ENCODE assay signal across 23 cellular contexts in genomic region chr7:106256137-106256536, GRCh38. TPM values are rescaled to one million over a fixed set of nuclear protein-coding genes. Genes with fewer than 3 reads are reported as not detected.
DNase-seq lines count a peak whose midpoint lies in the region; ATAC-seq, FAIRE-seq and TF ChIP-seq lines count a peak whose summit lies in the region.
"Had no signal": no experiment of that assay in that cellular context is flagged by ENCODE, and none has a peak within 500 bp of the region (broad histone marks: within the 10 kb centered on the region; RNA-seq: fewer than 3 reads in every experiment).

No MANE protein-coding gene starts in this region.

- H3K9ac ChIP-seq in GM12878 (ENCODE audit: control insufficient read depth, insufficient read depth, low read length) = no peak overlapping the region
- H3K9ac ChIP-seq: GM23248 had no signal

- TF ChIP-seq CTCF in MCF 10A (IDR thresholded peaks at IDR 0.05; ENCODE audit: unreplicated experiment) (no peak), breast epithelium (IDR thresholded peaks at IDR 0.05) (no peak), GM12878 (IDR thresholded peaks at IDR 0.05 in 2 of 3, conservative IDR thresholded peaks at IDR 0.05 in 1 of 3; ENCODE audit: control insufficient read depth in 2 of 3, extremely low read depth in 1 of 3, insufficient read depth in 1 of 3, low read depth in 3 of 3, low read length in 3 of 3) (no peak), pancreas (IDR thresholded peaks at IDR 0.05) (no peak)

- intact Hi-C loops in activated CD4-positive, alpha-beta memory T cell treated with anti-CD3 and anti-CD28 coated beads for 36 hours (cut with micrococcal nuclease) = no loop called here
- intact Hi-C loops in MCF 10A (cut with micrococcal nuclease) (no loop called here), breast epithelium (cut with DNase I; ENCODE audit: low total_unique reads) (no loop called here), GM12878 (cut with micrococcal nuclease; ENCODE audit: unreplicated experiment) (loop anchor here (5.0 kb wide), 1 partner anchor 74 kb away; no protein-coding TSS in a partner anchor), pancreas (cut with DNase I) (no loop called here)

- no peaks in the 10 kb centered on the region for H3K27me3 ChIP-seq in breast epithelium
- H3K27me3 ChIP-seq in GM12878 (replicated peaks in 1 of 2; ENCODE audit: control insufficient read depth in 2 of 2, insufficient read depth in 2 of 2, low read length in 1 of 2) = no peaks in the 10 kb centered on the region
- no peaks in the 10 kb centered on the region for H3K27me3 ChIP-seq in pancreas

- H3K27ac ChIP-seq in breast epithelium = no peak overlapping the region
- H3K27ac ChIP-seq in GM12878 (ENCODE audit: control insufficient read depth, insufficient read depth) = peak overlapping the region; percentile 23; the same call in 1 of the 2 replicates
- no peak overlapping the region for H3K27ac ChIP-seq in pancreas
- H3K27ac ChIP-seq: GM23248 had no signal

- TF ChIP-seq POLR2A in breast epithelium (IDR thresholded peaks at IDR 0.05) (no peak), GM12878 (IDR thresholded peaks at IDR 0.05; ENCODE audit: low read depth, low read length) (no peak)

- H3K4me1 Mint-ChIP-seq in activated CD4-positive, alpha-beta memory T cell treated with anti-CD3 and anti-CD28 coated beads for 36 hours (ENCODE audit: low read depth) = peaks cover 67% of the 10 kb centered on the region
- peaks cover 43% of the 10 kb centered on the region for H3K4me1 Mint-ChIP-seq in activated CD4-positive, alpha-beta memory T cell treated with anti-CD3 and anti-CD28 coated beads, Interleukin-2, amount 10 ng/mL, durations not matched to agents 7 days and 5 days
- H3K4me1 Mint-ChIP-seq in MCF 10A (ENCODE audit: insufficient read depth, unreplicated experiment) = no peaks in the 10 kb centered on the region

- H3K4me3 Mint-ChIP-seq in activated CD4-positive, alpha-beta memory T cell treated with anti-CD3 and anti-CD28 coated beads for 36 hours = no peak overlapping the region
- H3K4me3 Mint-ChIP-seq in activated CD4-positive, alpha-beta memory T cell treated with anti-CD3 and anti-CD28 coated beads, Interleukin-2, amount 10 ng/mL, durations not matched to agents 7 days and 5 days = no peak overlapping the region
- no peak overlapping the region for H3K4me3 Mint-ChIP-seq in MCF 10A (ENCODE audit: unreplicated experiment)
- H3K4me3 Mint-ChIP-seq: B cell had no signal

- H3K4me3 ChIP-seq in breast epithelium = no peak overlapping the region
- no peak overlapping the region for H3K4me3 ChIP-seq in GM12878
- no peak overlapping the region for H3K4me3 ChIP-seq in pancreas
- H3K4me3 ChIP-seq: GM23248, HAP-1, K562 had no signal

- no peaks in the 10 kb centered on the region for H4K20me1 ChIP-seq in GM12878 (ENCODE audit: control insufficient read depth, insufficient read depth)

- CTCF ChIA-PET in activated CD4-positive, alpha-beta memory T cell treated with anti-CD3 and anti-CD28 coated beads for 36 hours (lab: Charles Lee) = no interaction called here
- CTCF ChIA-PET in activated CD4-positive, alpha-beta memory T cell treated with anti-CD3 and anti-CD28 coated beads, Interleukin-2, amount 10 ng/mL, durations not matched to agents 7 days and 5 days (lab: Charles Lee) = no interaction called here
- CTCF ChIA-PET in MCF 10A (lab: Yijun Ruan, JAX) = interaction anchor here (0.9 kb wide), 1 partner anchor 14 kb away, joined by 3 read pairs; no protein-coding TSS in a partner anchor
- CTCF ChIA-PET in GM12878 (lab: Yijun Ruan, JAX) = no interaction called here

- RAD21 ChIA-PET in GM12878 (lab: Charles Lee; ENCODE audit: unreplicated experiment) = no interaction called here

- H3K4me1 ChIP-seq in breast epithelium = no peaks in the 10 kb centered on the region
- H3K4me1 ChIP-seq in GM12878 (ENCODE audit: control insufficient read depth, insufficient read depth, low read length) = peaks cover 24% of the 10 kb centered on the region
- peaks cover 0 to 15% (median 5%) of the 10 kb centered on the region in 3 donors for H3K4me1 ChIP-seq in pancreas

- ATAC-seq in GM12878 (peak; percentile 34), pancreas (peak; percentile 42 to 73 (median 66)), HG02884 (IDR thresholded peaks at IDR 0.05; ENCODE audit: unreplicated experiment) (no peak)
- ATAC-seq: K562 had no signal

- H3K27me3 Mint-ChIP-seq in activated CD4-positive, alpha-beta memory T cell treated with anti-CD3 and anti-CD28 coated beads for 36 hours = no peaks in the 10 kb centered on the region
- H3K27me3 Mint-ChIP-seq in activated CD4-positive, alpha-beta memory T cell treated with anti-CD3 and anti-CD28 coated beads, Interleukin-2, amount 10 ng/mL, durations not matched to agents 7 days and 5 days = no peaks in the 10 kb centered on the region
- H3K27me3 Mint-ChIP-seq in MCF 10A (ENCODE audit: insufficient read depth, unreplicated experiment) = no peaks in the 10 kb centered on the region
- H3K27me3 Mint-ChIP-seq: B cell had no signal

- no peak; a peak in 1 of 4 replicates for TF ChIP-seq EP300 in GM12878 (IDR thresholded peaks at IDR 0.05; ENCODE audit: borderline replicate concordance in 1 of 2, control insufficient read depth in 1 of 2, low read depth in 2 of 2, low read length in 2 of 2)

- no TSS peak for BruUV-seq in MCF 10A (replicated peaks; lab: Mats Ljungman, UMichigan)
- BruUV-seq in GM12878 (replicated peaks; lab: Mats Ljungman, UMichigan) = no TSS peak

- no peak for DNase-seq in activated CD4-positive, alpha-beta memory T cell treated with anti-CD3 and anti-CD28 coated beads for 36 hours
- DNase-seq in activated CD4-positive, alpha-beta memory T cell treated with anti-CD3 and anti-CD28 coated beads, Interleukin-2, amount 10 ng/mL, durations not matched to agents 7 days and 5 days = no peak
- DNase-seq in MCF 10A (ENCODE audit: unreplicated experiment) (no peak), breast epithelium (ENCODE audit: low spot score in 2 of 2) (no peak), GM12878 (ENCODE audit: low read depth, low spot score) (no peak), pancreas (no peak)
- no peak for DNase-seq in stimulated activated CD4-positive, alpha-beta T cell treated with anti-CD3 and anti-CD28 coated beads, Interleukin-4, amount 100 ng/mL, for 1 hour
- DNase-seq: 8988T, DMS 273 treated with DMSO at 0.1 percent for 48 hours, DND-41, GM23248, MV-4-11, NCI-H1417, NCI-H187, NCI-H2107, NCI-H510A, NCI-H774, OCI-M1, Right ventricle myocardium superior had no signal

- no peak overlapping the region for H2AFZ ChIP-seq in GM12878 (ENCODE audit: control insufficient read depth, low read depth, low read length)
- H2AFZ ChIP-seq: GM23248 had no signal

- H3K9me3 ChIP-seq in breast epithelium = no peaks in the 10 kb centered on the region
- no peaks in the 10 kb centered on the region for H3K9me3 ChIP-seq in GM12878 (replicated peaks; ENCODE audit: control insufficient read depth, insufficient read depth, low read length)
- H3K9me3 ChIP-seq in pancreas = no peaks in the 10 kb centered on the region
- H3K9me3 ChIP-seq: HAP-1 had no signal

- H3K9me3 Mint-ChIP-seq in activated CD4-positive, alpha-beta memory T cell treated with anti-CD3 and anti-CD28 coated beads for 36 hours = no peaks in the 10 kb centered on the region
- no peaks in the 10 kb centered on the region for H3K9me3 Mint-ChIP-seq in activated CD4-positive, alpha-beta memory T cell treated with anti-CD3 and anti-CD28 coated beads, Interleukin-2, amount 10 ng/mL, durations not matched to agents 7 days and 5 days
- no peaks in the 10 kb centered on the region for H3K9me3 Mint-ChIP-seq in MCF 10A (ENCODE audit: unreplicated experiment)

- no peak for TF ChIP-seq RAD21 in GM12878 (IDR thresholded peaks at IDR 0.05; ENCODE audit: insufficient read depth, low read depth, low read length)

- peaks cover 1% of the 10 kb centered on the region for H3K79me2 ChIP-seq in GM12878 (ENCODE audit: control insufficient read depth, insufficient read depth, low read length)

- no peak for FAIRE-seq in GM12878 (lab: Jason Lieb, UNC)
- FAIRE-seq in pancreas (lab: Jason Lieb, UNC) = no peak
- FAIRE-seq: K562 had no signal

- H3K36me3 ChIP-seq in breast epithelium (no peaks in the 10 kb centered on the region), GM12878 (ENCODE audit: control insufficient read depth in 2 of 2, insufficient read depth in 2 of 2, low read length in 1 of 2) (peaks cover 12 to 26% of the 10 kb centered on the region in 2 experiments), pancreas (peaks cover 0 to 38% (median 22%) of the 10 kb centered on the region in 3 donors)

- peak overlapping the region; percentile 68 for H3K27ac Mint-ChIP-seq in activated CD4-positive, alpha-beta memory T cell treated with anti-CD3 and anti-CD28 coated beads for 36 hours
- no peak overlapping the region for H3K27ac Mint-ChIP-seq in activated CD4-positive, alpha-beta memory T cell treated with anti-CD3 and anti-CD28 coated beads, Interleukin-2, amount 10 ng/mL, durations not matched to agents 7 days and 5 days
- peak overlapping the region; percentile 9 for H3K27ac Mint-ChIP-seq in MCF 10A (ENCODE audit: low read depth, unreplicated experiment)
- H3K27ac Mint-ChIP-seq: B cell had no signal

- POLR2A ChIA-PET in activated CD4-positive, alpha-beta memory T cell treated with anti-CD3 and anti-CD28 coated beads for 36 hours (lab: Charles Lee) = interaction anchor here (1.4 kb wide), 1 partner anchor 14 kb away, joined by 3 read pairs; no protein-coding TSS in a partner anchor
- POLR2A ChIA-PET in activated CD4-positive, alpha-beta memory T cell treated with anti-CD3 and anti-CD28 coated beads, Interleukin-2, amount 10 ng/mL, durations not matched to agents 7 days and 5 days (lab: Charles Lee) = no interaction called here
- POLR2A ChIA-PET in MCF 10A (lab: Yijun Ruan, JAX) (interaction anchor here (0.6 kb wide), 1 partner anchor 89 kb away, joined by 3 read pairs; no protein-coding TSS in a partner anchor), GM12878 (lab: Charles Lee) (no interaction called here)

- 0 out of 2 replicates have a peak overlapping the region, but pooled peaks have one; percentile 21 for H3K4me2 ChIP-seq in GM12878 (ENCODE audit: control insufficient read depth, insufficient read depth)

- in situ Hi-C loops in GM12878 (cut with MboI) = no loop called here

- SMC1A ChIA-PET in GM12878 (lab: Charles Lee; ENCODE audit: uncharacterized antibody, unreplicated experiment) = interaction anchor here (9.5 kb wide), 1 partner anchor 15 kb away, joined by 71 read pairs; no protein-coding TSS in a partner anchor

- peaks cover 89% of the 10 kb centered on the region for H3K36me3 Mint-ChIP-seq in activated CD4-positive, alpha-beta memory T cell treated with anti-CD3 and anti-CD28 coated beads for 36 hours
- peaks cover 86% of the 10 kb centered on the region for H3K36me3 Mint-ChIP-seq in activated CD4-positive, alpha-beta memory T cell treated with anti-CD3 and anti-CD28 coated beads, Interleukin-2, amount 10 ng/mL, durations not matched to agents 7 days and 5 days (ENCODE audit: low read depth)
- peaks cover 100% of the 10 kb centered on the region for H3K36me3 Mint-ChIP-seq in MCF 10A (ENCODE audit: insufficient read depth, unreplicated experiment)

- WGBS in GM12878 (ENCODE audit: insufficient coverage, insufficient replicate concordance, low lambda C conversion rate, missing lambda C conversion rate) = 63% methylated on average over 2 of the region's 2 CpGs
- 25 to 34% methylated on average over 2 of the region's 2 CpGs for WGBS in pancreas, 2 donors

RNA-seq across cellular contexts. Expression of gene NAMPT, which starts 28.6 kb away (rescaled TPM):
- 100 to 1,000 TPM; 543 to 552 TPM for total RNA-seq in activated CD4-positive, alpha-beta memory T cell treated with anti-CD3 and anti-CD28 coated beads for 36 hours
- total RNA-seq in activated CD4-positive, alpha-beta memory T cell treated with anti-CD3 and anti-CD28 coated beads, Interleukin-2, amount 10 ng/mL, durations not matched to agents 7 days and 5 days = 100 to 1,000 TPM; 130 to 134 TPM
- total RNA-seq in MCF 10A (2022) = 379 and 392 TPM in 2 replicates
- 100 to 1,000 TPM; 195 to 751 (median 536) TPM for total RNA-seq in breast epithelium
- total RNA-seq in GM12878 (2013; cell fraction: nucleolus; rRNA removed) = 297 and 310 TPM in 2 replicates
- total RNA-seq in GM12878 (2014; rRNA removed) = 70.4 and 89.2 TPM in 2 replicates
- total RNA-seq in GM12878 (2014; rRNA removed; fragmentation: Illumina TruSeq; extraction: Trizol) = 112 and 115 TPM in 2 replicates
- 97.0 and 102 TPM in 2 replicates for total RNA-seq in GM12878 (2021)
- 32.0 TPM for polyA plus RNA-seq in GM12878 (2011; ENCODE audit: low read depth)
- 173 and 276 TPM in 2 replicates for polyA plus RNA-seq in GM12878 (2011; rRNA removed)
- polyA plus RNA-seq in GM12878 (2011; cell fraction: cytosol; rRNA removed) = 44.5 and 59.5 TPM in 2 replicates
- polyA plus RNA-seq in GM12878 (2011; cell fraction: nucleus; rRNA removed) = 67.0 and 82.7 TPM in 2 replicates
- 61.5 and 107 TPM in 2 replicates for polyA plus RNA-seq in GM12878 (2012)
- 96.3 and 122 TPM in 2 replicates for polyA plus RNA-seq in GM12878 (2014; fragmentation: Illumina TruSeq; extraction: Trizol)
- 10 to 100 TPM; 28.3 to 29.9 TPM for polyA plus RNA-seq in GM12878 (2014; fragmentation: Nextera tagmentation; extraction: Ambion mirVana)
- 43.6 and 60.3 TPM in 2 replicates for polyA plus RNA-seq in GM12878 (2014; rRNA removed)
- polyA plus RNA-seq in GM12878 (2016; fragmentation: Nextera tagmentation; extraction: Ambion mirVana) = 10 to 100 TPM; 67.5 to 79.6 TPM
- 113 and 151 TPM in 2 replicates for polyA minus RNA-seq in GM12878 (2011; rRNA and poly(A)+ RNA removed)
- 137 and 168 TPM in 2 replicates for polyA minus RNA-seq in GM12878 (2011; cell fraction: cytosol; rRNA and poly(A)+ RNA removed)
- polyA minus RNA-seq in GM12878 (2011; cell fraction: nucleus; rRNA and poly(A)+ RNA removed) = 153 and 201 TPM in 2 replicates
- total RNA-seq in pancreas = 100 to 1,000 TPM in 2 of 6 donors, 10 to 100 TPM in 4; 35.7 to 127 (median 67.4) TPM
- polyA plus RNA-seq in pancreas = 10 to 100 TPM; 24.5 to 56.9 TPM

Comparison
In these comparisons a context has a peak if more than half of its experiments do, and no peak if none do; other contexts are left out.
1. POLR2A ChIA-PET loops: an anchor here in activated CD4-positive, alpha-beta memory T cell treated with anti-CD3 and anti-CD28 coated beads for 36 hours (1.4 kb wide) and MCF 10A (0.6 kb wide); none called in activated CD4-positive, alpha-beta memory T cell treated with anti-CD3 and anti-CD28 coated beads, Interleukin-2, amount 10 ng/mL, durations not matched to agents 7 days and 5 days and GM12878.